ENCODE assay signal across 9 cellular contexts in genomic region chr1:235304549-235305451, GRCh38. TPM values are rescaled to one million over a fixed set of nuclear protein-coding genes. Genes with fewer than 3 reads are reported as not detected.
DNase-seq lines count a peak whose midpoint lies in the region; ATAC-seq and TF ChIP-seq lines count a peak whose summit lies in the region.
"Had no signal": no experiment of that assay in that cellular context is flagged by ENCODE, and none has a peak within 500 bp of the region (broad histone marks: within the 10 kb centered on the region; RNA-seq: fewer than 3 reads in every experiment).

No MANE protein-coding gene starts in this region.

- in situ Hi-C loops in gastrocnemius medialis (cut with MboI; ENCODE audit: low sequenced_read_pairs in 4 of 4) = no loop called here

- CTCF ChIA-PET in CD8-positive, alpha-beta T cell (lab: Charles Lee) = interaction anchor here (1.4 kb wide), 1 partner anchor 28 kb away, joined by 3 read pairs; no protein-coding TSS in a partner anchor
- CTCF ChIA-PET in activated CD8-positive, alpha-beta T cell treated with anti-CD3 and anti-CD28 coated beads, Interleukin-2, amount 10 ng/mL, durations not matched to agents 7 days and 5 days (lab: Charles Lee) = interaction anchor here (0.7 to 1.3 kb wide), 4 partner anchors 9 to 112 kb away, joined by 3 to 5 read pairs (median 4); no protein-coding TSS in a partner anchor

- H3K36me3 ChIP-seq in CD8-positive, alpha-beta T cell (ENCODE audit: insufficient read depth, low read length) = no peaks in the 10 kb centered on the region
- H3K36me3 ChIP-seq in lower lobe of right lung (no peaks in the 10 kb centered on the region), gastrocnemius medialis (no peaks in the 10 kb centered on the region)

- TF ChIP-seq POLR2A in gastrocnemius medialis (IDR thresholded peaks at IDR 0.05) = no peak

- POLR2A ChIA-PET in CD8-positive, alpha-beta T cell (lab: Charles Lee) = interaction anchor here (1.0 to 1.2 kb wide), 2 partner anchors 20 to 35 kb away, joined by 3 read pairs; no protein-coding TSS in a partner anchor
- POLR2A ChIA-PET in activated CD8-positive, alpha-beta T cell treated with anti-CD3 and anti-CD28 coated beads, Interleukin-2, amount 10 ng/mL, durations not matched to agents 7 days and 5 days (lab: Charles Lee) = interaction anchor here (0.8 to 1.0 kb wide), 3 partner anchors 14 to 46 kb away, joined by 3 to 6 read pairs (median 4); partner anchors contain the start of genes ARID4B and GGPS1

- H3K4me1 Mint-ChIP-seq in CD8-positive, alpha-beta T cell (ENCODE audit: low read depth) = peaks cover 63% of the 10 kb centered on the region
- peaks cover 27 to 39% (median 35%) of the 10 kb centered on the region in 3 donors for H3K4me1 Mint-ChIP-seq in IgD-negative memory B cell
- H3K4me1 Mint-ChIP-seq in activated CD8-positive, alpha-beta T cell treated with anti-CD3 and anti-CD28 coated beads, Interleukin-2, amount 10 ng/mL, durations not matched to agents 7 days and 5 days (ENCODE audit: low read depth) = peaks cover 34% of the 10 kb centered on the region

- intact Hi-C loops in CD8-positive, alpha-beta T cell (cut with DNase I, micrococcal nuclease) = no loop called here
- intact Hi-C loops in lower lobe of right lung (cut with DNase I) = no loop called here
- intact Hi-C loops in gastrocnemius medialis (cut with DNase I; ENCODE audit: low total_unique reads) = no loop called here

- peak overlapping the region; percentile 86 for H3K27ac Mint-ChIP-seq in CD8-positive, alpha-beta T cell
- H3K27ac Mint-ChIP-seq in IgD-negative memory B cell = peak overlapping the region; percentile 36 to 87 (median 41)
- peak overlapping the region; percentile 74 for H3K27ac Mint-ChIP-seq in activated CD8-positive, alpha-beta T cell treated with anti-CD3 and anti-CD28 coated beads, Interleukin-2, amount 10 ng/mL, durations not matched to agents 7 days and 5 days

- peaks cover 10% of the 10 kb centered on the region for H3K36me3 Mint-ChIP-seq in CD8-positive, alpha-beta T cell
- H3K36me3 Mint-ChIP-seq in IgD-negative memory B cell = no peaks in the 10 kb centered on the region
- peaks cover 18% of the 10 kb centered on the region for H3K36me3 Mint-ChIP-seq in activated CD8-positive, alpha-beta T cell treated with anti-CD3 and anti-CD28 coated beads, Interleukin-2, amount 10 ng/mL, durations not matched to agents 7 days and 5 days (ENCODE audit: low read depth)

- no peaks in the 10 kb centered on the region for H3K9me3 ChIP-seq in CD8-positive, alpha-beta T cell (ENCODE audit: low read length)
- no peaks in the 10 kb centered on the region for H3K9me3 ChIP-seq in lower lobe of right lung
- no peaks in the 10 kb centered on the region for H3K9me3 ChIP-seq in gastrocnemius medialis

- H3K27me3 Mint-ChIP-seq in CD8-positive, alpha-beta T cell (ENCODE audit: low read depth) = no peaks in the 10 kb centered on the region
- no peaks in the 10 kb centered on the region for H3K27me3 Mint-ChIP-seq in IgD-negative memory B cell
- H3K27me3 Mint-ChIP-seq in activated CD8-positive, alpha-beta T cell treated with anti-CD3 and anti-CD28 coated beads, Interleukin-2, amount 10 ng/mL, durations not matched to agents 7 days and 5 days (ENCODE audit: low read depth) = no peaks in the 10 kb centered on the region

- peaks cover 43% of the 10 kb centered on the region for H3K4me1 ChIP-seq in CD8-positive, alpha-beta T cell (ENCODE audit: insufficient read depth, low read length)
- H3K4me1 ChIP-seq in lower lobe of right lung (peaks cover 26% of the 10 kb centered on the region), gastrocnemius medialis (peaks cover 28 to 32% of the 10 kb centered on the region in 2 donors)

- H3K4me3 Mint-ChIP-seq in CD8-positive, alpha-beta T cell = peak overlapping the region; percentile 51
- H3K4me3 Mint-ChIP-seq in IgD-negative memory B cell = peak overlapping the region in 3 of 4 donors; percentile 10 to 59 (median 58)
- H3K4me3 Mint-ChIP-seq in activated CD8-positive, alpha-beta T cell treated with anti-CD3 and anti-CD28 coated beads, Interleukin-2, amount 10 ng/mL, durations not matched to agents 7 days and 5 days = peak overlapping the region; percentile 3

- peak; percentile 82 for ATAC-seq in CD8-positive, alpha-beta T cell
- peak; percentile 81 for ATAC-seq in activated CD8-positive, alpha-beta T cell treated with anti-CD3 and anti-CD28 coated beads, Interleukin-2, amount 10 ng/mL, durations not matched to agents 7 days and 5 days
- ATAC-seq in lower lobe of right lung = peak in 1 of 2 donors; percentile 57
- ATAC-seq in HG03196 (IDR thresholded peaks at IDR 0.05; ENCODE audit: unreplicated experiment) = no peak
- ATAC-seq in gastrocnemius medialis = no peak
- no peak for ATAC-seq in HG02642 (IDR thresholded peaks at IDR 0.05; ENCODE audit: poor library complexity, unreplicated experiment)

- H3K27me3 ChIP-seq in CD8-positive, alpha-beta T cell (ENCODE audit: insufficient read depth, low read length) = no peaks in the 10 kb centered on the region
- no peaks in the 10 kb centered on the region for H3K27me3 ChIP-seq in lower lobe of right lung (ENCODE audit: low read depth)
- H3K27me3 ChIP-seq in gastrocnemius medialis = no peaks in the 10 kb centered on the region

- H3K9me3 Mint-ChIP-seq in CD8-positive, alpha-beta T cell = no peaks in the 10 kb centered on the region
- H3K9me3 Mint-ChIP-seq in IgD-negative memory B cell = no peaks in the 10 kb centered on the region
- H3K9me3 Mint-ChIP-seq in activated CD8-positive, alpha-beta T cell treated with anti-CD3 and anti-CD28 coated beads, Interleukin-2, amount 10 ng/mL, durations not matched to agents 7 days and 5 days (ENCODE audit: insufficient read depth) = no peaks in the 10 kb centered on the region

- no peak for TF ChIP-seq CTCF in CD8-positive, alpha-beta T cell (IDR thresholded peaks at IDR 0.05)
- TF ChIP-seq CTCF in lower lobe of right lung (IDR thresholded peaks at IDR 0.05) (no peak), gastrocnemius medialis (IDR thresholded peaks at IDR 0.05 in 4 of 5, conservative IDR thresholded peaks at IDR 0.05 in 1 of 5) (no peak)

- peak in 1 of 7 experiments; percentile 31 for DNase-seq in CD8-positive, alpha-beta T cell
- peak; percentile 29 for DNase-seq in activated CD8-positive, alpha-beta T cell treated with anti-CD3 and anti-CD28 coated beads, Interleukin-2, amount 10 ng/mL, durations not matched to agents 7 days and 5 days
- no peak for DNase-seq in lower lobe of right lung
- no peak for DNase-seq in NCI-H1105 (lab: John Stamatoyannopoulos, UW)
- DNase-seq in gastrocnemius medialis = no peak
- DNase-seq: midbrain had no signal

- no peak overlapping the region for H3K4me3 ChIP-seq in CD8-positive, alpha-beta T cell (ENCODE audit: low read depth, low read length)
- H3K4me3 ChIP-seq in lower lobe of right lung (no peak overlapping the region), gastrocnemius medialis (no peak overlapping the region)

- H3K27ac ChIP-seq in CD8-positive, alpha-beta T cell (ENCODE audit: low read depth, low read length) = peak overlapping the region; percentile 39
- peak overlapping the region; percentile 37 for H3K27ac ChIP-seq in lower lobe of right lung
- H3K27ac ChIP-seq in gastrocnemius medialis = no peak overlapping the region

RNA-seq across cellular contexts. Expression of gene ARID4B, which starts 23.2 kb away (rescaled TPM):
- 100 to 1,000 TPM; 153 to 156 TPM for total RNA-seq in CD8-positive, alpha-beta T cell
- polyA plus RNA-seq in IgD-negative memory B cell = 66.2 TPM
- 10 to 100 TPM; 43.3 to 45.7 TPM for total RNA-seq in activated CD8-positive, alpha-beta T cell treated with anti-CD3 and anti-CD28 coated beads, Interleukin-2, amount 10 ng/mL, durations not matched to agents 7 days and 5 days
- total RNA-seq in lower lobe of right lung (39.1 TPM), gastrocnemius medialis (10 to 100 TPM; 11.5 to 18.8 (median 16.5) TPM)

RNA-seq across cellular contexts. Expression of gene GGPS1, which starts 23.6 kb away (rescaled TPM):
- 10 to 100 TPM; 18.2 to 21.3 TPM for total RNA-seq in CD8-positive, alpha-beta T cell
- polyA plus RNA-seq in IgD-negative memory B cell = 63.7 TPM
- 10 to 100 TPM; 24.5 to 25.9 TPM for total RNA-seq in activated CD8-positive, alpha-beta T cell treated with anti-CD3 and anti-CD28 coated beads, Interleukin-2, amount 10 ng/mL, durations not matched to agents 7 days and 5 days
- 29.8 TPM for total RNA-seq in lower lobe of right lung
- total RNA-seq in gastrocnemius medialis = 10 to 100 TPM; 14.5 to 21.9 (median 17.7) TPM

Comparison
In these comparisons a context has a peak if more than half of its experiments do, and no peak if none do; other contexts are left out.
1. ATAC-seq: peak in CD8-positive, alpha-beta T cell (single experiment) and activated CD8-positive, alpha-beta T cell treated with anti-CD3 and anti-CD28 coated beads, Interleukin-2, amount 10 ng/mL, durations not matched to agents 7 days and 5 days (single experiment); none in HG03196 (single experiment), gastrocnemius medialis (0 of 2) and HG02642 (single experiment).
2. H3K27ac ChIP-seq: peak in CD8-positive, alpha-beta T cell (single experiment) and lower lobe of right lung (single experiment); none in gastrocnemius medialis (0 of 4).
3. H3K4me3 Mint-ChIP-seq: peak in every context shown above with its lines; median percentile 58 in IgD-negative memory B cell; 51 in CD8-positive, alpha-beta T cell; 3 in activated CD8-positive, alpha-beta T cell treated with anti-CD3 and anti-CD28 coated beads, Interleukin-2, amount 10 ng/mL, durations not matched to agents 7 days and 5 days.
4. Peak in every context shown above with its lines, with median percentiles within 50 percentile points of each other: H3K27ac Mint-ChIP-seq.